ENCODE assay signal across 8 cellular contexts in the genomic region with DNA sequence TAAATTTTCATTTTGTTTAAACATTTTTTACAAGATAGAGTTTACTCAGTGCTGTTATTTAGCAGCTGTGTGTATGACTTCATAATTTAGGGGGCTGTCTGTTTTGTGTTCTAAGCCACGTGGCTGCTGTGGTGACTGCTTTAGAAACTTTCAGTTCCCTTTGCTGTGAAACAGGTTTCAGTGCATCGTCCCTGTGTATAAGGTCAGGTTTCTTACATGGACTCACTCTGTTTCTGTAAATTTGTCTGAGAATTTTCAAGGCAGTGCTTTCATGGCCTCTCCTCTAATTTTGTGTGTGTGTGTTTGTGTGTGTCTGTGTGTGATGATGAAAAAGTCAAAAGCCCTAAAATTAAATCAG. TPM values are rescaled to one million over a fixed set of nuclear protein-coding genes. Genes with fewer than 3 reads are reported as not detected.
DNase-seq lines count a peak whose midpoint lies in the region; ATAC-seq, FAIRE-seq and TF ChIP-seq lines count a peak whose summit lies in the region.

No MANE protein-coding gene starts in this region.

- H3K9me3 ChIP-seq in left lung (no peaks in the 10 kb centered on the region), tibial nerve (no peaks in the 10 kb centered on the region)

- no peaks in the 10 kb centered on the region for H3K36me3 Mint-ChIP-seq in activated T-cell treated with anti-CD3 and anti-CD28 coated beads, Interleukin-2, amount 50 U/mL, for 72 hours (ENCODE audit: insufficient read depth in 2 of 2)

- H3K4me1 Mint-ChIP-seq in activated T-cell treated with anti-CD3 and anti-CD28 coated beads, Interleukin-2, amount 50 U/mL, for 72 hours (ENCODE audit: low read depth): peaks cover 51% of the 10 kb centered on the region

- ATAC-seq in GM19452 (IDR thresholded peaks at IDR 0.05; ENCODE audit: unreplicated experiment) (peak; percentile 81), HG03469 (IDR thresholded peaks at IDR 0.05; ENCODE audit: unreplicated experiment) (peak; percentile 84), left lung (peak; percentile 79)
- peak; percentile 65 to 68 for ATAC-seq in activated T-cell treated with anti-CD3 and anti-CD28 coated beads, Interleukin-2, amount 50 U/mL, for 72 hours (replicated peaks in 1 of 2)

- peak overlapping the region; percentile 84 to 90 for H3K4me3 Mint-ChIP-seq in activated T-cell treated with anti-CD3 and anti-CD28 coated beads, Interleukin-2, amount 50 U/mL, for 72 hours

- 28 to 29% methylated on average over 2 of the region's 2 CpGs for whole genome bisulfite sequencing in tibial nerve, 2 donors

- TF ChIP-seq CTCF in left lung (IDR thresholded peaks at IDR 0.05) (no peak), tibial nerve (IDR thresholded peaks at IDR 0.05) (no peak)

- peak overlapping the region; percentile 58 for H3K27ac Mint-ChIP-seq in activated T-cell treated with anti-CD3 and anti-CD28 coated beads, Interleukin-2, amount 50 U/mL, for 72 hours

- H3K4me3 ChIP-seq in left lung (peak overlapping the region in 1 of 2 donors; percentile 35), tibial nerve (peak overlapping the region in 3 of 4 donors; percentile 35 to 46 (median 46))

- H3K9me3 Mint-ChIP-seq in activated T-cell treated with anti-CD3 and anti-CD28 coated beads, Interleukin-2, amount 50 U/mL, for 72 hours: no peaks in the 10 kb centered on the region

- no peaks in the 10 kb centered on the region for H3K27me3 ChIP-seq in left lung
- H3K27me3 ChIP-seq in tibial nerve: no peaks in the 10 kb centered on the region

- peak in 1 of 2 donors; percentile 42 for TF ChIP-seq EP300 in tibial nerve (IDR thresholded peaks at IDR 0.05)

- H3K4me1 ChIP-seq in left lung: no peaks in the 10 kb centered on the region
- H3K4me1 ChIP-seq in tibial nerve: peaks cover 0 to 22% (median 7%) of the 10 kb centered on the region in 4 donors

- intact Hi-C loops in left lung (cut with DNase I): no loop called here

- H3K27ac ChIP-seq in left lung (no peak overlapping the region), tibial nerve (peak overlapping the region; percentile 65 to 90 (median 82))

- peaks cover 21% of the 10 kb centered on the region for H3K27me3 Mint-ChIP-seq in activated T-cell treated with anti-CD3 and anti-CD28 coated beads, Interleukin-2, amount 50 U/mL, for 72 hours (ENCODE audit: low read depth)

- no peak for TF ChIP-seq POLR2A in tibial nerve (IDR thresholded peaks at IDR 0.05)

- in situ Hi-C loops in G401 (cut with HindIII; ENCODE audit: low sequenced_read_pairs): no loop called here

- DNase-seq in G401 (ENCODE audit: low spot score) (peak; percentile 42), left lung (no peak), tibial nerve (ENCODE audit: low spot score in 2 of 2) (peak in 1 of 2 donors; percentile 16), HTR-8/SVneo (ENCODE audit: insufficient read length, low spot score) (no peak), hepatic stellate cell (ENCODE audit: low spot score) (no peak)
- DNase-seq in activated T-cell treated with anti-CD3 and anti-CD28 coated beads, Interleukin-2, amount 50 U/mL, for 72 hours: peak; percentile 43 to 64

- H3K36me3 ChIP-seq in left lung (no peaks in the 10 kb centered on the region), tibial nerve (no peaks in the 10 kb centered on the region)

- FAIRE-seq in HTR-8/SVneo (lab: Jason Lieb, UNC): no peak

RNA-seq across cellular contexts. Expression of a gene that starts 32.4 kb away (rescaled TPM):
- 7.5 and 8.0 TPM in 2 replicates for total RNA-seq in G401 (2014; rRNA removed; shearing (Covaris generic))
- 10 to 100 TPM; 14.3 to 15.3 TPM for total RNA-seq in activated T-cell treated with anti-CD3 and anti-CD28 coated beads, Interleukin-2, amount 50 U/mL, for 72 hours
- total RNA-seq in left lung: 10 to 100 TPM; 20.5 to 21.2 TPM
- total RNA-seq in tibial nerve: 10 to 100 TPM; 34.9 to 58.8 (median 49.2) TPM

Comparison
In these comparisons a context has a peak if more than half of its experiments do, and no peak if none do; other contexts are left out.
1. DNase-seq: peak in G401 (single experiment) and activated T-cell treated with anti-CD3 and anti-CD28 coated beads, Interleukin-2, amount 50 U/mL, for 72 hours (2 of 2); none in left lung (0 of 2), HTR-8/SVneo (single experiment) and hepatic stellate cell (single experiment).
2. H3K27ac ChIP-seq: peak in tibial nerve (4 of 4); none in left lung (0 of 2).
3. Peak in every context shown above with its lines, with median percentiles within 50 percentile points of each other: ATAC-seq.